2 cellular contexts compared by ENCODE assay signal in the genomic region with DNA sequence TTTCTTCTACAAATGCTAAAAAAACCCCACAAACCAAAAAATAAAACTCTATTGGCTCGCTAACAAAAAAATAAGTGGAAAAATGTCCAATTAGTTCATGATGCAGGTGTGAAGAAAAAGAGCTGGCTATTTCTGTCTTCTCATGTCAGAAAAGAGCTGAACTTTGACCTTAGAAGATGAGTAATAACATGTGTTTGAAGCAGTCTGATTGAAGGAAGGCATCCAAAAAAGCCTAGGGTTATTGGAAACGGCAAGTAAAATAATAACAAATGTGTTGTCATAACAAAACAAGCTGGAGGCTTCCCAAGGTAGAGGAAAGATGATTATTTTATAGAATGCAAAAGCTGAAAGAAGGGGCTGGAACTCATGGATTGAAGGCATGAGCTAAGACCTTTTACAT.
TF ChIP-seq lines count a peak whose summit lies in the region.

No MANE protein-coding gene starts in this region.

TF ChIP-seq in SK-N-SH, 30 proteins besides CTCF, POLR2A, EP300 and RAD21 (continued from another document):
- no peak for TF ChIP-seq PBX3 (IDR thresholded peaks at IDR 0.05)
TF ChIP-seq in SK-N-SH: peak in this region for 1.

TF ChIP-seq in SK-N-SH treated with all-trans-retinoic acid at 6 μM for 48 hours, 23 proteins besides CTCF, POLR2A, EP300 and RAD21 (continued from another document):
- TF ChIP-seq TOX (CRISPR knock-in tag; IDR thresholded peaks at IDR 0.05; ENCODE audit: borderline replicate concordance), result no peak
- no peak for TF ChIP-seq TSHZ2 (CRISPR knock-in tag; IDR thresholded peaks at IDR 0.05)
- no peak for TF ChIP-seq SNAI2 (CRISPR knock-in tag; IDR thresholded peaks at IDR 0.05)
